In genomic region chr12:65657635-65658034, GRCh38 we compare ENCODE assay signal across 1 cellular context.
TF ChIP-seq lines count a peak whose summit lies in the region.

No MANE protein-coding gene starts in this region.

TF ChIP-seq in endothelial cell of umbilical vein, 7 proteins besides CTCF, POLR2A, EP300 and RAD21 (continued from another document):
- no peak for TF ChIP-seq JUN (IDR thresholded peaks at IDR 0.05; ENCODE audit: borderline replicate concordance, insufficient read depth, insufficient read length, low read depth)
- TF ChIP-seq GATA2 (IDR thresholded peaks at IDR 0.05; ENCODE audit: insufficient read depth, insufficient read length, low read depth, low read length) = no peak
- TF ChIP-seq MYC (IDR thresholded peaks at IDR 0.05; ENCODE audit: low read depth, low read length) = no peak
- TF ChIP-seq MAX (IDR thresholded peaks at IDR 0.05; ENCODE audit: insufficient read depth, insufficient read length) = no peak
- TF ChIP-seq EZH2 (IDR thresholded peaks at IDR 0.05; ENCODE audit: borderline replicate concordance, low read depth, low read length, severe bottlenecking) = no peak
- TF ChIP-seq FOS (IDR thresholded peaks at IDR 0.05; ENCODE audit: borderline replicate concordance, insufficient read depth, low read length) = no peak
